Comparison of ENCODE assay signal across 8 cellular contexts in genomic region chr15:75532413-75533250, GRCh38. TPM values are rescaled to one million over a fixed set of nuclear protein-coding genes. Genes with fewer than 3 reads are reported as not detected.
DNase-seq lines count a peak whose midpoint lies in the region; ATAC-seq lines count a peak whose summit lies in the region.

No MANE protein-coding gene starts in this region.

- ATAC-seq in GM18873 (IDR thresholded peaks at IDR 0.05; ENCODE audit: low FRiP score, unreplicated experiment): no peak
- ATAC-seq in HG02759 (IDR thresholded peaks at IDR 0.05; ENCODE audit: unreplicated experiment): no peak

- H3K4me1 ChIP-seq in esophagus (ENCODE audit: control insufficient read depth in 2 of 2, insufficient read depth in 2 of 2, low read length in 1 of 2): peaks cover 0 to 4% of the 10 kb centered on the region in 2 donors
- H3K4me1 ChIP-seq in muscle layer of duodenum (ENCODE audit: control insufficient read depth in 1 of 2, insufficient read depth in 2 of 2, low read length in 2 of 2): peaks cover 8 to 16% of the 10 kb centered on the region in 2 donors

- WGBS in esophagus, 2 donors: 42 to 45% methylated on average over 1 of the region's 1 CpG

- H3K9me3 ChIP-seq in esophagus (ENCODE audit: control insufficient read depth in 2 of 2, insufficient read depth in 1 of 2, low read depth in 1 of 2, low read length in 1 of 2) (no peaks in the 10 kb centered on the region), muscle layer of duodenum (ENCODE audit: control insufficient read depth in 1 of 2, low read length in 2 of 2) (no peaks in the 10 kb centered on the region)

- DNase-seq in DMS 273 (lab: John Stamatoyannopoulos, UW; ENCODE audit: unreplicated experiment): peak; percentile 19
- DNase-seq in DMS 273 treated with DMSO at 0.1 percent for 48 hours (lab: John Stamatoyannopoulos, UW): no peak
- peak; percentile 73 for DNase-seq in RKO (ENCODE audit: low spot score)
- no peak for DNase-seq in DMS153 treated with DMSO at 0.1 percent for 48 hours (lab: John Stamatoyannopoulos, UW; ENCODE audit: unreplicated experiment)

- H3K36me3 ChIP-seq in esophagus (ENCODE audit: control insufficient read depth in 2 of 2, insufficient read depth in 2 of 2, low read length in 1 of 2): no peaks in the 10 kb centered on the region
- no peaks in the 10 kb centered on the region for H3K36me3 ChIP-seq in muscle layer of duodenum (ENCODE audit: control insufficient read depth in 1 of 2, insufficient read depth in 2 of 2, low read length in 2 of 2)

- H3K27me3 ChIP-seq in esophagus (ENCODE audit: control insufficient read depth in 1 of 2, insufficient read depth in 2 of 2, low read length in 2 of 2) (no peaks in the 10 kb centered on the region), muscle layer of duodenum (ENCODE audit: low read depth, low read length) (no peaks in the 10 kb centered on the region)

- H3K4me3 ChIP-seq in esophagus (ENCODE audit: low read depth in 1 of 2, low read length in 2 of 2) (no peak overlapping the region), muscle layer of duodenum (ENCODE audit: low read depth in 1 of 2, low read length in 2 of 2) (no peak overlapping the region)

- H3K27ac ChIP-seq in esophagus (ENCODE audit: low read depth in 2 of 2, low read length in 1 of 2) (peak overlapping the region; percentile 54 to 74), muscle layer of duodenum (ENCODE audit: low read length) (peak overlapping the region; percentile 46)

RNA-seq across cellular contexts. Expression of gene PTPN9, which starts 46.5 kb away (rescaled TPM):
- 1 to 10 TPM; 3.1 to 6.5 TPM for polyA plus RNA-seq in esophagus

Comparison
In these comparisons a context has a peak if more than half of its experiments do, and no peak if none do; other contexts are left out.
1. DNase-seq: peak in DMS 273 (single experiment) and RKO (single experiment); none in DMS 273 treated with DMSO at 0.1 percent for 48 hours (single experiment) and DMS153 treated with DMSO at 0.1 percent for 48 hours (single experiment).